ENCODE assay signal across 26 cellular contexts in the genomic region with DNA sequence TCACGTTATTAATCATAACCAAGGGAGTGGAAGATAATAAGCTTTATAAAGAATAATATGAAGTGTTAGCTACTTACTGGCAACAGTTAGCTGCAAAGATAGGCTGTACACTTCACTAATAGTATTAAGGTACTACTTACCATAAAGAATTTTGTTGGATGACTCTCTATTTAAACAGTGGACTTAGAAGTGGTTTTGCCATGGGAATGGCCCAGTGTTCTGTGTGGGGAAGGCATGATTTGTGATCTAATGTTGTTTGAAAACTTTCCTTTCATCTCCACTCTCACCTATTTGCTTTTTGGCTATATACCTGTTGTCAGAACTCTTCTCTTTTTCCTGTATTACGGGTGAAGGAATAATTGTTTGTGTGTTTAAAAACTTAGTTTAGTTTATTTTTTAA.
"Had no signal": no experiment of that assay in that cellular context is flagged by ENCODE, and none has a peak within 500 bp of the region (broad histone marks: within the 10 kb centered on the region; RNA-seq: fewer than 3 reads in every experiment).

No MANE protein-coding gene starts in this region.

- DNase-seq: dorsolateral prefrontal cortex; effector CD4-positive, alpha-beta T cell; foreskin fibroblast; gastrocnemius medialis; head of caudate nucleus; kidney; mammary epithelial cell; mesendoderm; midbrain; naive thymus-derived CD8-positive, alpha-beta T cell; stimulated activated CD4-positive, alpha-beta T cell treated with anti-CD3 and anti-CD28 coated beads, Interleukin-12 subunit alpha, Interleukin-12 subunit beta, amount 100 ng/mL, for 4 hours; stimulated activated CD4-positive, alpha-beta T cell treated with anti-CD3 and anti-CD28 coated beads, Interleukin-1b, Interleukin-23, amount 100 ng/mL, for 48 hours; stimulated activated CD4-positive, alpha-beta T cell treated with anti-CD3 and anti-CD28 coated beads, Interleukin-4, amount 100 ng/mL, for 1 hour; stimulated activated CD8-positive, alpha-beta memory T cell treated with anti-CD3 and anti-CD28 coated beads, Interleukin-4, amount 100 ng/mL, for 48 hours; stimulated activated naive CD4-positive, alpha-beta T cell treated with Interleukin-2 at 50 U/mL for 16 hours; stomach; thyroid gland; trophoblast cell had no signal

- H3K27me3 ChIP-seq: dorsolateral prefrontal cortex, gastrocnemius medialis, neutrophil, stomach, thyroid gland had no signal

- H3K4me3 ChIP-seq: dorsolateral prefrontal cortex, gastrocnemius medialis, smooth muscle cell, stomach, thyroid gland had no signal

- H3K9me3 ChIP-seq: gastrocnemius medialis, neutrophil, stomach, thyroid gland had no signal

- H3K9ac ChIP-seq: parathyroid adenoma had no signal

- ATAC-seq: esophagus mucosa; gastrocnemius medialis; left lobe of liver; naive thymus-derived CD8-positive, alpha-beta T cell; sciatic nerve had no signal

- FAIRE-seq: colon, kidney had no signal

- H3K27ac ChIP-seq: dorsolateral prefrontal cortex, epithelial cell of prostate, gastrocnemius medialis, neutrophil had no signal

- H3K4me1 ChIP-seq: gastrocnemius medialis had no signal

- H3K4me2 ChIP-seq: smooth muscle cell had no signal

- H2AFZ ChIP-seq: parathyroid adenoma had no signal

- H3K36me3 ChIP-seq: gastrocnemius medialis, neutrophil had no signal
